In genomic region chr16:67406628-67407027, GRCh38 we compare ENCODE assay signal across 13 cellular contexts. TPM values are rescaled to one million over a fixed set of nuclear protein-coding genes. Genes with fewer than 3 reads are reported as not detected.
A peak's percentile ranks its signal among the peaks of the same experiment; 100 is the strongest.
DNase-seq lines count a peak whose midpoint lies in the region; ATAC-seq, FAIRE-seq and TF ChIP-seq lines count a peak whose summit lies in the region.
"Had no signal": no experiment of that assay in that cellular context is flagged by ENCODE, and none has a peak within 500 bp of the region (broad histone marks: within the 10 kb centered on the region; RNA-seq: fewer than 3 reads in every experiment).

No MANE protein-coding gene starts in this region.

- H3K4me3 ChIP-seq in BJ (ENCODE audit: low read depth, low read length) = no peak overlapping the region
- H3K4me3 ChIP-seq in fibroblast of villous mesenchyme (ENCODE audit: low read depth, low read length) = no peak overlapping the region
- no peak overlapping the region for H3K4me3 ChIP-seq in rectal smooth muscle tissue (ENCODE audit: low read length)

- H3K36me3 ChIP-seq in BJ (ENCODE audit: control insufficient read depth, insufficient read depth, low read length) (no peaks in the 10 kb centered on the region), rectal smooth muscle tissue (ENCODE audit: control insufficient read depth, insufficient read depth, low read length) (no peaks in the 10 kb centered on the region)

- H3K9me3 Mint-ChIP-seq in effector memory CD8-positive, alpha-beta T cell = no peaks in the 10 kb centered on the region

- CTCF ChIA-PET in BJ (lab: Yijun Ruan, JAX) = interaction anchor here (0.6 to 4.2 kb wide), 7 partner anchors 8 to 115 kb away, joined by 3 to 20 read pairs (median 4); partner anchors contain the start of gene ZDHHC1

- H3K27me3 Mint-ChIP-seq in effector memory CD8-positive, alpha-beta T cell = peaks cover 4 to 51% of the 10 kb centered on the region in 2 donors

- no peak overlapping the region for H3K27ac Mint-ChIP-seq in effector memory CD8-positive, alpha-beta T cell

- H3K27me3 ChIP-seq in BJ (ENCODE audit: control insufficient read depth, insufficient read depth, low read length) = no peaks in the 10 kb centered on the region
- no peaks in the 10 kb centered on the region for H3K27me3 ChIP-seq in rectal smooth muscle tissue (ENCODE audit: control insufficient read depth, insufficient read depth, low read length)

- H3K27ac ChIP-seq in rectal smooth muscle tissue (ENCODE audit: low read depth, low read length) = peak overlapping the region; percentile 61

- no peaks in the 10 kb centered on the region for H3K4me1 Mint-ChIP-seq in effector memory CD8-positive, alpha-beta T cell (ENCODE audit: low read depth in 2 of 2)

- ATAC-seq in effector memory CD8-positive, alpha-beta T cell (replicated peaks) = no peak

- H3K4me3 Mint-ChIP-seq in effector memory CD8-positive, alpha-beta T cell = no peak overlapping the region

- FAIRE-seq in GM19239 (lab: Jason Lieb, UNC) = no peak
- FAIRE-seq: TTC549 had no signal

- H3K4me1 ChIP-seq in rectal smooth muscle tissue (ENCODE audit: control insufficient read depth, insufficient read depth, low read length) = peaks cover 5% of the 10 kb centered on the region

- H3K9ac ChIP-seq in rectal smooth muscle tissue (ENCODE audit: low read length) = no peak overlapping the region

- DNase-seq in BJ (ENCODE audit: low read depth) (peak; percentile 78), amniotic stem cell (lab: John Stamatoyannopoulos, UW) (peak; percentile 58), fibroblast of villous mesenchyme (ENCODE audit: low read depth) (peak; percentile 64), GM19239 (ENCODE audit: insufficient read length, low spot score) (no peak), UCSD-AML1 (lab: John Stamatoyannopoulos, UW; ENCODE audit: unreplicated experiment) (no peak)
- DNase-seq in stimulated activated naive CD4-positive, alpha-beta T cell (lab: John Stamatoyannopoulos, UW) = no peak
- DNase-seq in effector memory CD8-positive, alpha-beta T cell = no peak
- DNase-seq: activated effector memory CD4-positive, alpha-beta T cell treated with Interleukin-2 at 50 U/mL for 16 hours; glutamatergic neuron; KG1; NCI-H82 had no signal

- no peak for TF ChIP-seq CTCF in BJ (IDR thresholded peaks at IDR 0.05; ENCODE audit: insufficient read depth, low read depth, low read length)
- TF ChIP-seq CTCF in fibroblast of villous mesenchyme (IDR thresholded peaks at IDR 0.05; ENCODE audit: insufficient read depth, low read depth, low read length) = no peak

- POLR2A ChIA-PET in BJ (lab: Charles Lee) = no interaction called here

- H3K36me3 Mint-ChIP-seq in effector memory CD8-positive, alpha-beta T cell (ENCODE audit: insufficient read depth) = no peaks in the 10 kb centered on the region

RNA-seq across cellular contexts. Expression of gene ZDHHC1, which starts 9.6 kb away (rescaled TPM):
- 3.5 and 7.4 TPM in 2 replicates for polyA plus RNA-seq in BJ (2011; rRNA removed)
- polyA minus RNA-seq in BJ (2011; rRNA and poly(A)+ RNA removed) = 7.6 TPM in 2 replicates
- 5.2 and 8.1 TPM in 2 replicates for total RNA-seq in fibroblast of villous mesenchyme

RNA-seq across cellular contexts. Expression of gene TPPP3, which starts 13.3 kb away (rescaled TPM):
- polyA plus RNA-seq in BJ (2011; rRNA removed) = 0.26 and 0.64 TPM in 2 replicates
- polyA minus RNA-seq in BJ (2011; rRNA and poly(A)+ RNA removed) = 0.24 TPM in 1 of 2 replicates, not detected in the other
- 0.86 and 0.97 TPM in 2 replicates for total RNA-seq in fibroblast of villous mesenchyme

RNA-seq across cellular contexts. Expression of gene HSD11B2, which starts 24.3 kb away (rescaled TPM):
- 0.07 TPM in 1 of 2 replicates, not detected in the other for polyA plus RNA-seq in BJ (2011; rRNA removed)
- not detected in 2 replicates for polyA minus RNA-seq in BJ (2011; rRNA and poly(A)+ RNA removed)
- not detected in 2 replicates for total RNA-seq in fibroblast of villous mesenchyme

Comparison
In these comparisons a context has a peak if more than half of its experiments do, and no peak if none do; other contexts are left out.
1. DNase-seq: peak in BJ (single experiment), amniotic stem cell (single experiment) and fibroblast of villous mesenchyme (single experiment); none in stimulated activated naive CD4-positive, alpha-beta T cell (0 of 6), GM19239 (single experiment), UCSD-AML1 (single experiment) and effector memory CD8-positive, alpha-beta T cell (0 of 3).